ENCODE assay signal across 8 cellular contexts in genomic region chr16:568401-569258, GRCh38. TPM values are rescaled to one million over a fixed set of nuclear protein-coding genes. Genes with fewer than 3 reads are reported as not detected.
DNase-seq lines count a peak whose midpoint lies in the region; ATAC-seq lines count a peak whose summit lies in the region.

No MANE protein-coding gene starts in this region.

- 94% methylated on average over 11 of the region's 11 CpGs for WGBS in thymus

- H3K4me1 Mint-ChIP-seq in activated T-cell treated with anti-CD3 and anti-CD28 coated beads, Interleukin-2, amount 50 U/mL, for 24 hours (ENCODE audit: low read depth): peaks cover 31% of the 10 kb centered on the region
- H3K4me1 Mint-ChIP-seq in activated T-helper 1 cell treated with anti-CD3 and anti-CD28 coated beads, Interleukin-12 subunit alpha, Interleukin-12 subunit beta, Interleukin-2, Interleukin-4 antibody, amounts not matched to agents 30 ng/mL and 10 ng/mL and 1 ng/mL, durations not matched to agents 14 hours and 24 hours and 36 hours (ENCODE audit: low read depth): peaks cover 32% of the 10 kb centered on the region

- no peak for DNase-seq in activated T-cell treated with anti-CD3 and anti-CD28 coated beads, Interleukin-2, amount 50 U/mL, for 24 hours
- no peak for DNase-seq in activated T-cell treated with anti-CD3 and anti-CD28 coated beads, Interleukin-2, amount 50 U/mL, for 48 hours
- no peak for DNase-seq in activated T-helper 1 cell treated with anti-CD3 and anti-CD28 coated beads, Interleukin-12 subunit alpha, Interleukin-12 subunit beta, Interleukin-2, Interleukin-4 antibody, amounts not matched to agents 30 ng/mL and 10 ng/mL and 1 ng/mL, durations not matched to agents 14 hours and 24 hours and 36 hours (ENCODE audit: low spot score)
- no peak for DNase-seq in GOT3 (lab: John Stamatoyannopoulos, UW)
- no peak for DNase-seq in NCI-H524 treated with DMSO at 0.1 percent for 48 hours (lab: John Stamatoyannopoulos, UW)

- H3K27me3 Mint-ChIP-seq in activated T-cell treated with anti-CD3 and anti-CD28 coated beads, Interleukin-2, amount 50 U/mL, for 24 hours: no peaks in the 10 kb centered on the region
- no peaks in the 10 kb centered on the region for H3K27me3 Mint-ChIP-seq in activated T-helper 1 cell treated with anti-CD3 and anti-CD28 coated beads, Interleukin-12 subunit alpha, Interleukin-12 subunit beta, Interleukin-2, Interleukin-4 antibody, amounts not matched to agents 30 ng/mL and 10 ng/mL and 1 ng/mL, durations not matched to agents 14 hours and 24 hours and 36 hours (ENCODE audit: insufficient read depth)

- peak overlapping the region; percentile 86 for H3K4me3 Mint-ChIP-seq in activated T-cell treated with anti-CD3 and anti-CD28 coated beads, Interleukin-2, amount 50 U/mL, for 24 hours
- peak overlapping the region; percentile 85 for H3K4me3 Mint-ChIP-seq in activated T-helper 1 cell treated with anti-CD3 and anti-CD28 coated beads, Interleukin-12 subunit alpha, Interleukin-12 subunit beta, Interleukin-2, Interleukin-4 antibody, amounts not matched to agents 30 ng/mL and 10 ng/mL and 1 ng/mL, durations not matched to agents 14 hours and 24 hours and 36 hours

- peaks cover 8% of the 10 kb centered on the region for H3K36me3 ChIP-seq in thymus (ENCODE audit: control insufficient read depth, insufficient read depth)

- H3K27ac Mint-ChIP-seq in activated T-cell treated with anti-CD3 and anti-CD28 coated beads, Interleukin-2, amount 50 U/mL, for 24 hours: peak overlapping the region; percentile 95
- H3K27ac Mint-ChIP-seq in activated T-helper 1 cell treated with anti-CD3 and anti-CD28 coated beads, Interleukin-12 subunit alpha, Interleukin-12 subunit beta, Interleukin-2, Interleukin-4 antibody, amounts not matched to agents 30 ng/mL and 10 ng/mL and 1 ng/mL, durations not matched to agents 14 hours and 24 hours and 36 hours: peak overlapping the region; percentile 89

- H3K27ac ChIP-seq in layer of hippocampus (ENCODE audit: low read depth, low read length): peak overlapping the region; percentile 80
- peak overlapping the region; percentile 31 for H3K27ac ChIP-seq in thymus (ENCODE audit: low read depth)

- intact Hi-C loops in activated T-helper 1 cell treated with anti-CD3 and anti-CD28 coated beads, Interleukin-12 subunit alpha, Interleukin-12 subunit beta, Interleukin-2, Interleukin-4 antibody, amounts not matched to agents 30 ng/mL and 10 ng/mL and 1 ng/mL, durations not matched to agents 14 hours and 24 hours and 36 hours (cut with micrococcal nuclease): no loop called here

- peak overlapping the region; percentile 89 for H3K4me3 ChIP-seq in thymus (ENCODE audit: low read length)

- H3K27me3 ChIP-seq in layer of hippocampus (ENCODE audit: control insufficient read depth, insufficient read depth, low read length) (no peaks in the 10 kb centered on the region), thymus (ENCODE audit: control insufficient read depth, insufficient read depth) (no peaks in the 10 kb centered on the region)

- no peak for ATAC-seq in GM21717 (IDR thresholded peaks at IDR 0.05; ENCODE audit: unreplicated experiment)

- no peaks in the 10 kb centered on the region for H3K9me3 ChIP-seq in thymus (ENCODE audit: control insufficient read depth)

- H3K4me1 ChIP-seq in thymus (ENCODE audit: control insufficient read depth, insufficient read depth, low read length): peaks cover 18% of the 10 kb centered on the region

- H3K9me3 Mint-ChIP-seq in activated T-cell treated with anti-CD3 and anti-CD28 coated beads, Interleukin-2, amount 50 U/mL, for 24 hours: no peaks in the 10 kb centered on the region
- H3K9me3 Mint-ChIP-seq in activated T-helper 1 cell treated with anti-CD3 and anti-CD28 coated beads, Interleukin-12 subunit alpha, Interleukin-12 subunit beta, Interleukin-2, Interleukin-4 antibody, amounts not matched to agents 30 ng/mL and 10 ng/mL and 1 ng/mL, durations not matched to agents 14 hours and 24 hours and 36 hours: no peaks in the 10 kb centered on the region

- H3K36me3 Mint-ChIP-seq in activated T-cell treated with anti-CD3 and anti-CD28 coated beads, Interleukin-2, amount 50 U/mL, for 24 hours (ENCODE audit: low read depth): peaks cover 2% of the 10 kb centered on the region
- H3K36me3 Mint-ChIP-seq in activated T-helper 1 cell treated with anti-CD3 and anti-CD28 coated beads, Interleukin-12 subunit alpha, Interleukin-12 subunit beta, Interleukin-2, Interleukin-4 antibody, amounts not matched to agents 30 ng/mL and 10 ng/mL and 1 ng/mL, durations not matched to agents 14 hours and 24 hours and 36 hours (ENCODE audit: low read depth): no peaks in the 10 kb centered on the region

RNA-seq across cellular contexts. Expression of gene PIGQ, which starts 1.1 kb away (rescaled TPM):
- 50.1 and 52.6 TPM in 2 replicates for total RNA-seq in activated T-helper 1 cell treated with anti-CD3 and anti-CD28 coated beads, Interleukin-12 subunit alpha, Interleukin-12 subunit beta, Interleukin-2, Interleukin-4 antibody, amounts not matched to agents 30 ng/mL and 10 ng/mL and 1 ng/mL, durations not matched to agents 14 hours and 24 hours and 36 hours
- 65.4 TPM for polyA plus RNA-seq in thymus

RNA-seq across cellular contexts. Expression of gene NHLRC4, which starts 1.8 kb away (rescaled TPM):
- 1.0 and 1.2 TPM in 2 replicates for total RNA-seq in activated T-helper 1 cell treated with anti-CD3 and anti-CD28 coated beads, Interleukin-12 subunit alpha, Interleukin-12 subunit beta, Interleukin-2, Interleukin-4 antibody, amounts not matched to agents 30 ng/mL and 10 ng/mL and 1 ng/mL, durations not matched to agents 14 hours and 24 hours and 36 hours
- 3.1 TPM for polyA plus RNA-seq in thymus

RNA-seq across cellular contexts. Expression of gene PRR35, which starts 8.4 kb away (rescaled TPM):
- not detected in 2 replicates for total RNA-seq in activated T-helper 1 cell treated with anti-CD3 and anti-CD28 coated beads, Interleukin-12 subunit alpha, Interleukin-12 subunit beta, Interleukin-2, Interleukin-4 antibody, amounts not matched to agents 30 ng/mL and 10 ng/mL and 1 ng/mL, durations not matched to agents 14 hours and 24 hours and 36 hours
- polyA plus RNA-seq in thymus: 0.09 TPM

RNA-seq across cellular contexts. Expression of gene RAB40C, which starts 21.2 kb away (rescaled TPM):
- 14.0 and 15.2 TPM in 2 replicates for total RNA-seq in activated T-helper 1 cell treated with anti-CD3 and anti-CD28 coated beads, Interleukin-12 subunit alpha, Interleukin-12 subunit beta, Interleukin-2, Interleukin-4 antibody, amounts not matched to agents 30 ng/mL and 10 ng/mL and 1 ng/mL, durations not matched to agents 14 hours and 24 hours and 36 hours
- polyA plus RNA-seq in thymus: 43.3 TPM

RNA-seq across cellular contexts. Expression of gene CAPN15, which starts 41.1 kb away (rescaled TPM):
- total RNA-seq in activated T-helper 1 cell treated with anti-CD3 and anti-CD28 coated beads, Interleukin-12 subunit alpha, Interleukin-12 subunit beta, Interleukin-2, Interleukin-4 antibody, amounts not matched to agents 30 ng/mL and 10 ng/mL and 1 ng/mL, durations not matched to agents 14 hours and 24 hours and 36 hours: 122 and 124 TPM in 2 replicates
- 40.4 TPM for polyA plus RNA-seq in thymus
